ENCODE assay signal across 16 cellular contexts in the genomic region with DNA sequence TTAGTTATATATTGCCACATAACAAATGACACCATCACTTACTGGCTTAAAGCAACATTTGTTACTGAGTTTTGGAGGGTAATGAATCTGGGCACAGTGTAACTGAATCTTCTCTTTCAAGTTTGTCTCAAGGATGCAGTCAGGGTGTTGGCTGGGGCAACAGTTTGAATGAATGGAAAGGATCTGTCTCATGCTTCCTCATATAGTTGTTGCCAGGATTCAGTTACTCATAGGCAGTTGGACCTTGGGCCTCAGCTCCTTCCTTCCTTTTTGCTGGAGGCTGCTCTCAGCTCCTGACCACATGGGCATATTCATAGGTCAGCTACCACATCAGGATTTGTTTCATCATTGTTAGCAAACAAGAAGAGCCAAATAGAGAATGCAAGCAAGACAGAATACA.
"Had no signal": no experiment of that assay in that cellular context is flagged by ENCODE, and none has a peak within 500 bp of the region (broad histone marks: within the 10 kb centered on the region; RNA-seq: fewer than 3 reads in every experiment).

No MANE protein-coding gene starts in this region.

- DNase-seq: activated CD4-positive, alpha-beta T cell treated with anti-CD3 and anti-CD28 coated beads, Interleukin-2, amount 50 U/mL, for 48 hours; activated naive CD4-positive, alpha-beta T cell treated with Interleukin-2 at 50 U/mL for 16 hours; esophagus squamous epithelium; left ventricle myocardium inferior; nucleus accumbens; posterior cingulate gyrus; stimulated activated CD4-positive, alpha-beta T cell treated with anti-CD3 and anti-CD28 coated beads, Interleukin-15, amount 100 ng/mL, for 24 hours; stimulated activated CD4-positive, alpha-beta T cell treated with anti-CD3 and anti-CD28 coated beads, Interleukin-4, amount 100 ng/mL, for 24 hours; stimulated activated CD8-positive, alpha-beta memory T cell treated with anti-CD3 and anti-CD28 coated beads, Interleukin-4, amount 100 ng/mL, for 48 hours; upper lobe of left lung had no signal

- H3K4me3 Mint-ChIP-seq: activated T-helper 17 cell treated with anti-CD3 and anti-CD28 coated beads, Interleukin-2, amount 50 U/mL, for 72 hours; nephron; stimulated activated naive CD8-positive, alpha-beta T cell treated with anti-CD3 and anti-CD28 coated beads, Interleukin-15, Interleukin-2, amounts not matched to agents 100 ng/mL and 50 ng/mL, for 24 hours had no signal

- H3K4me1 Mint-ChIP-seq: activated T-helper 17 cell treated with anti-CD3 and anti-CD28 coated beads, Interleukin-2, amount 50 U/mL, for 72 hours; nephron had no signal

- H3K4me1 ChIP-seq: ascending aorta, esophagus squamous epithelium, left ventricle myocardium inferior, upper lobe of left lung had no signal

- H3K4me3 ChIP-seq: ascending aorta, esophagus squamous epithelium, left ventricle myocardium inferior, SK-N-MC, upper lobe of left lung had no signal

- H3K27ac Mint-ChIP-seq: activated T-helper 17 cell treated with anti-CD3 and anti-CD28 coated beads, Interleukin-2, amount 50 U/mL, for 72 hours; nephron; stimulated activated naive CD8-positive, alpha-beta T cell treated with anti-CD3 and anti-CD28 coated beads, Interleukin-15, Interleukin-2, amounts not matched to agents 100 ng/mL and 50 ng/mL, for 24 hours had no signal

- H3K27me3 ChIP-seq: ascending aorta, esophagus squamous epithelium, upper lobe of left lung had no signal

- ATAC-seq: activated T-helper 17 cell treated with anti-CD3 and anti-CD28 coated beads, Interleukin-2, amount 50 U/mL, for 72 hours had no signal

- H3K9me3 ChIP-seq: ascending aorta, esophagus squamous epithelium, upper lobe of left lung had no signal

- H3K27me3 Mint-ChIP-seq: activated T-helper 17 cell treated with anti-CD3 and anti-CD28 coated beads, Interleukin-2, amount 50 U/mL, for 72 hours; stimulated activated naive CD8-positive, alpha-beta T cell treated with anti-CD3 and anti-CD28 coated beads, Interleukin-15, Interleukin-2, amounts not matched to agents 100 ng/mL and 50 ng/mL, for 24 hours had no signal

- H3K36me3 ChIP-seq: ascending aorta, esophagus squamous epithelium, left ventricle myocardium inferior, upper lobe of left lung had no signal

- H3K27ac ChIP-seq: ascending aorta, esophagus squamous epithelium, left ventricle myocardium inferior, SK-N-MC, upper lobe of left lung, VCaP had no signal
